In genomic region chr3:171481011-171481410, GRCh38 we compare ENCODE assay signal across 13 cellular contexts.
DNase-seq lines count a peak whose midpoint lies in the region; ATAC-seq lines count a peak whose summit lies in the region.
"Had no signal": no experiment of that assay in that cellular context is flagged by ENCODE, and none has a peak within 500 bp of the region (broad histone marks: within the 10 kb centered on the region; RNA-seq: fewer than 3 reads in every experiment).

No MANE protein-coding gene starts in this region.

- peak overlapping the region; percentile 91 for H3K27ac Mint-ChIP-seq in central memory CD8-positive, alpha-beta T cell (ENCODE audit: low read depth)

- peaks cover 13% of the 10 kb centered on the region for H3K4me1 Mint-ChIP-seq in central memory CD8-positive, alpha-beta T cell

- H3K4me3 Mint-ChIP-seq in central memory CD8-positive, alpha-beta T cell = peak overlapping the region; percentile 31

- peaks cover 2% of the 10 kb centered on the region for H3K36me3 Mint-ChIP-seq in central memory CD8-positive, alpha-beta T cell (ENCODE audit: insufficient read depth)

- H3K9me3 Mint-ChIP-seq in central memory CD8-positive, alpha-beta T cell = no peaks in the 10 kb centered on the region

- ATAC-seq in GM19351 (IDR thresholded peaks at IDR 0.05; ENCODE audit: unreplicated experiment) (peak; percentile 19), HG03432 (IDR thresholded peaks at IDR 0.05; ENCODE audit: unreplicated experiment) (peak; percentile 5), GM18858 (IDR thresholded peaks at IDR 0.05; ENCODE audit: unreplicated experiment) (no peak), HG03342 (IDR thresholded peaks at IDR 0.05; ENCODE audit: unreplicated experiment) (no peak)
- no peak for ATAC-seq in central memory CD8-positive, alpha-beta T cell (replicated peaks; ENCODE audit: extremely low read depth, poor library complexity, severe bottlenecking)

- DNase-seq in NCI-H146 (lab: John Stamatoyannopoulos, UW) (peak; percentile 7), NCI-H146 treated with DMSO at 0.1 percent for 48 hours (lab: John Stamatoyannopoulos, UW; ENCODE audit: unreplicated experiment) (no peak), amniotic stem cell (lab: John Stamatoyannopoulos, UW) (no peak)
- DNase-seq in central memory CD8-positive, alpha-beta T cell (ENCODE audit: low spot score in 2 of 2) = no peak
- DNase-seq: caudate nucleus, COR-L47, NCI-H1436 treated with DMSO at 0.1 percent for 48 hours, NCI-H748 treated with DMSO at 0.1 percent for 48 hours, SIG-M5 had no signal

- no peaks in the 10 kb centered on the region for H3K27me3 Mint-ChIP-seq in central memory CD8-positive, alpha-beta T cell

Comparison
In these comparisons a context has a peak if more than half of its experiments do, and no peak if none do; other contexts are left out.
1. ATAC-seq: peak in GM19351 (single experiment) and HG03432 (single experiment); none in central memory CD8-positive, alpha-beta T cell (single experiment), GM18858 (single experiment) and HG03342 (single experiment).